ENCODE assay signal across 19 cellular contexts in genomic region chr11:70247710-70248072, GRCh38. TPM values are rescaled to one million over a fixed set of nuclear protein-coding genes. Genes with fewer than 3 reads are reported as not detected.
A peak's percentile ranks its signal among the peaks of the same experiment; 100 is the strongest.
DNase-seq lines count a peak whose midpoint lies in the region; ATAC-seq and TF ChIP-seq lines count a peak whose summit lies in the region.
"Had no signal": no experiment of that assay in that cellular context is flagged by ENCODE, and none has a peak within 500 bp of the region (broad histone marks: within the 10 kb centered on the region; RNA-seq: fewer than 3 reads in every experiment).

No MANE protein-coding gene starts in this region.

- peaks cover 8% of the 10 kb centered on the region for H3K9me3 Mint-ChIP-seq in Caco-2 (ENCODE audit: unreplicated experiment)
- no peaks in the 10 kb centered on the region for H3K9me3 Mint-ChIP-seq in type B pancreatic cell
- H3K9me3 Mint-ChIP-seq: GM23338 had no signal

- H3K4me1 Mint-ChIP-seq in Caco-2 (ENCODE audit: low read depth, unreplicated experiment) = peaks cover 44% of the 10 kb centered on the region
- H3K4me1 Mint-ChIP-seq in type B pancreatic cell (ENCODE audit: unreplicated experiment) = peaks cover 10% of the 10 kb centered on the region

- peak overlapping the region; percentile 77 to 93 for H3K27ac ChIP-seq in breast epithelium
- H3K27ac ChIP-seq: colonic mucosa, left lung, pancreas, SK-N-MC had no signal

- no peak overlapping the region for H3K4me3 Mint-ChIP-seq in Caco-2 (ENCODE audit: unreplicated experiment)
- no peak overlapping the region for H3K4me3 Mint-ChIP-seq in type B pancreatic cell
- H3K4me3 Mint-ChIP-seq: GM23338 had no signal

- DNase-seq in Caco-2 (no peak), MG63 (peak; percentile 83), breast epithelium (ENCODE audit: low spot score in 2 of 2) (peak; percentile 83 to 92), midbrain (lab: John Stamatoyannopoulos, UW) (peak; percentile 9), NCI-H774 (lab: John Stamatoyannopoulos, UW) (no peak), type B pancreatic cell (ENCODE audit: extremely low spot score, unreplicated experiment) (no peak)
- DNase-seq: activated gamma-delta T cell; colonic mucosa; GF-D8; left lung; NCI-H187 treated with DMSO at 0.1 percent for 48 hours; NCI-H510A; pancreas; stimulated activated CD4-positive, alpha-beta T cell treated with anti-CD3 and anti-CD28 coated beads, Interleukin-4, amount 100 ng/mL, for 24 hours; T-helper 9 cell had no signal

- H3K4me3 ChIP-seq in Caco-2 (ENCODE audit: low read depth, low read length) (no peak overlapping the region), MG63 (no peak overlapping the region), breast epithelium (peak overlapping the region in 1 of 3 donors; percentile 5)
- H3K4me3 ChIP-seq: colonic mucosa, GM23338, left lung, pancreas, SK-N-MC had no signal

- H3K27ac Mint-ChIP-seq in Caco-2 (ENCODE audit: unreplicated experiment) (peak overlapping the region; percentile 30), type B pancreatic cell (no peak overlapping the region)
- H3K27ac Mint-ChIP-seq: GM23338 had no signal

- H3K27me3 Mint-ChIP-seq in Caco-2 (ENCODE audit: insufficient read depth, unreplicated experiment) (no peaks in the 10 kb centered on the region), type B pancreatic cell (peaks cover 22% of the 10 kb centered on the region)

- no peak for TF ChIP-seq CTCF in Caco-2 (IDR thresholded peaks at IDR 0.05; ENCODE audit: insufficient read depth in 1 of 2, low read depth in 1 of 2, low read length in 1 of 2, severe bottlenecking in 1 of 2, unreplicated experiment in 1 of 2)
- TF ChIP-seq CTCF in breast epithelium (IDR thresholded peaks at IDR 0.05) = no peak
- TF ChIP-seq CTCF in type B pancreatic cell (conservative IDR thresholded peaks at IDR 0.05) = no peak

- H3K36me3 ChIP-seq in Caco-2 (ENCODE audit: control insufficient read depth, insufficient read depth, low read length) (no peaks in the 10 kb centered on the region), MG63 (no peaks in the 10 kb centered on the region), breast epithelium (no peaks in the 10 kb centered on the region)
- H3K36me3 ChIP-seq: colonic mucosa, left lung, pancreas had no signal

- peaks cover 17% of the 10 kb centered on the region for H3K36me3 Mint-ChIP-seq in Caco-2 (ENCODE audit: insufficient read depth, unreplicated experiment)
- H3K36me3 Mint-ChIP-seq in type B pancreatic cell = no peaks in the 10 kb centered on the region

- TF ChIP-seq POLR2A in breast epithelium (IDR thresholded peaks at IDR 0.05) = no peak

- H3K4me1 ChIP-seq in Caco-2 (peaks cover 39% of the 10 kb centered on the region), breast epithelium (peaks cover 0 to 9% of the 10 kb centered on the region in 2 donors)
- H3K4me1 ChIP-seq: colonic mucosa, left lung, pancreas had no signal

- H3K27me3 ChIP-seq in Caco-2 (replicated peaks; ENCODE audit: control insufficient read depth, insufficient read depth, low read length) (no peaks in the 10 kb centered on the region), MG63 (no peaks in the 10 kb centered on the region), breast epithelium (no peaks in the 10 kb centered on the region)
- H3K27me3 ChIP-seq: colonic mucosa, left lung, pancreas had no signal

- CTCF ChIA-PET in Caco-2 (lab: Charles Lee) = no interaction called here

- BruUV-seq in Caco-2 (replicated peaks; lab: Mats Ljungman, UMichigan) = no TSS peak

- intact Hi-C loops in Caco-2 (cut with micrococcal nuclease; ENCODE audit: unreplicated experiment) = no loop called here
- intact Hi-C loops in breast epithelium (cut with DNase I; ENCODE audit: low total_unique reads) = loop anchor here (1.0 kb wide), 1 partner anchor 11 kb away; no protein-coding TSS in a partner anchor

- ATAC-seq in GM18861 (IDR thresholded peaks at IDR 0.05; ENCODE audit: unreplicated experiment) (no peak), HG03469 (IDR thresholded peaks at IDR 0.05; ENCODE audit: unreplicated experiment) (no peak)
- ATAC-seq: GM23338, left lung had no signal

- POLR2A ChIA-PET in Caco-2 (lab: Charles Lee) = no interaction called here

- H3K9me3 ChIP-seq in Caco-2 (0 out of 2 replicates have a peak, but pooled peaks cover 4% of the 10 kb centered on the region), MG63 (peaks cover 2% of the 10 kb centered on the region; the same call in 1 of the 2 replicates), breast epithelium (no peaks in the 10 kb centered on the region)
- H3K9me3 ChIP-seq: colonic mucosa, left lung, pancreas had no signal

RNA-seq across cellular contexts. Expression of gene PPFIA1, which starts 22.8 kb away (rescaled TPM):
- total RNA-seq in Caco-2 (2022) (148 TPM in 2 replicates), breast epithelium (10 to 100 TPM; 52.2 to 80.8 (median 78.0) TPM), type B pancreatic cell (ENCODE audit: low replicate concordance) (47.8 and 57.0 TPM in 2 replicates)
- 19.8 and 26.7 TPM in 2 replicates for total RNA-seq in MG63 (2014; rRNA removed; shearing (Covaris generic); ENCODE audit: low replicate concordance)

RNA-seq across cellular contexts. Expression of gene FADD, which starts 44.6 kb away (rescaled TPM):
- total RNA-seq in Caco-2 (2022) (45.8 and 51.3 TPM in 2 replicates), breast epithelium (10 to 100 TPM; 17.6 to 33.1 (median 30.2) TPM), type B pancreatic cell (ENCODE audit: low replicate concordance) (24.0 TPM in 2 replicates)
- 37.8 and 91.0 TPM in 2 replicates for total RNA-seq in MG63 (2014; rRNA removed; shearing (Covaris generic); ENCODE audit: low replicate concordance)

Comparison
In these comparisons a context has a peak if more than half of its experiments do, and no peak if none do; other contexts are left out.
1. DNase-seq: peak in MG63 (single experiment), breast epithelium (2 of 2) and midbrain (single experiment); none in Caco-2 (0 of 2), NCI-H774 (single experiment) and type B pancreatic cell (single experiment).